In genomic region chr19:24033308-24033961, GRCh38 we compare ENCODE assay signal across 8 cellular contexts. TPM values are rescaled to one million over a fixed set of nuclear protein-coding genes. Genes with fewer than 3 reads are reported as not detected.
DNase-seq lines count a peak whose midpoint lies in the region; ATAC-seq, FAIRE-seq and TF ChIP-seq lines count a peak whose summit lies in the region.

No MANE protein-coding gene starts in this region.

- FAIRE-seq in pancreas (lab: Jason Lieb, UNC): no peak

- H3K4me3 ChIP-seq in pancreas: peak overlapping the region; percentile 50 to 90 (median 65)
- peak overlapping the region; percentile 62 to 86 for H3K4me3 ChIP-seq in tibial artery

- peak overlapping the region; percentile 98 for H3K27ac Mint-ChIP-seq in activated naive CD8-positive, alpha-beta T cell treated with anti-CD3 and anti-CD28 coated beads, Interleukin-2, amount 10 ng/mL, durations not matched to agents 7 days and 5 days

- no peaks in the 10 kb centered on the region for H3K9me3 ChIP-seq in pancreas
- H3K9me3 ChIP-seq in tibial artery: no peaks in the 10 kb centered on the region

- TF ChIP-seq CTCF in pancreas (IDR thresholded peaks at IDR 0.05) (no peak), tibial artery (IDR thresholded peaks at IDR 0.05) (no peak)

- DNase-seq in GF-D8 (lab: John Stamatoyannopoulos, UW) (peak; percentile 85), HCEC 1CT (peak; percentile 89), MV-4-11 (lab: John Stamatoyannopoulos, UW) (peak; percentile 94), Right ventricle myocardium superior (peak; percentile 94), pancreas (peak; percentile 85 to 88 (median 86)), tibial artery (peak; percentile 93 to 94)
- DNase-seq in activated naive CD8-positive, alpha-beta T cell treated with anti-CD3 and anti-CD28 coated beads, Interleukin-2, amount 10 ng/mL, durations not matched to agents 7 days and 5 days: peak; percentile 78

- H3K4me1 Mint-ChIP-seq in activated naive CD8-positive, alpha-beta T cell treated with anti-CD3 and anti-CD28 coated beads, Interleukin-2, amount 10 ng/mL, durations not matched to agents 7 days and 5 days: peaks cover 20% of the 10 kb centered on the region

- H3K4me3 Mint-ChIP-seq in activated naive CD8-positive, alpha-beta T cell treated with anti-CD3 and anti-CD28 coated beads, Interleukin-2, amount 10 ng/mL, durations not matched to agents 7 days and 5 days: peak overlapping the region; percentile 98

- H3K27me3 Mint-ChIP-seq in activated naive CD8-positive, alpha-beta T cell treated with anti-CD3 and anti-CD28 coated beads, Interleukin-2, amount 10 ng/mL, durations not matched to agents 7 days and 5 days: no peaks in the 10 kb centered on the region

- H3K27me3 ChIP-seq in pancreas (no peaks in the 10 kb centered on the region), tibial artery (no peaks in the 10 kb centered on the region)

- intact Hi-C loops in Right ventricle myocardium superior (cut with DNase I): no loop called here
- intact Hi-C loops in pancreas (cut with DNase I): no loop called here
- intact Hi-C loops in tibial artery (cut with DNase I; ENCODE audit: low total_unique reads): no loop called here

- peak overlapping the region; percentile 91 to 96 (median 94) for H3K27ac ChIP-seq in pancreas
- peak overlapping the region; percentile 86 to 89 for H3K27ac ChIP-seq in tibial artery

- H3K36me3 ChIP-seq in pancreas (peaks cover 0 to under 1% (median 0%) of the 10 kb centered on the region in 3 donors), tibial artery (peaks cover 5 to 16% (median 5%) of the 10 kb centered on the region in 3 donors)

- peak; percentile 98 for ATAC-seq in SK-N-SH treated with all-trans-retinoic acid at 6 μM for 48 hours
- ATAC-seq in activated naive CD8-positive, alpha-beta T cell treated with anti-CD3 and anti-CD28 coated beads, Interleukin-2, amount 10 ng/mL, durations not matched to agents 7 days and 5 days (ENCODE audit: low read depth): peak; percentile 99
- peak; percentile 98 for ATAC-seq in Right ventricle myocardium superior (ENCODE audit: poor library complexity)
- peak; percentile 95 to 98 (median 96) for ATAC-seq in pancreas

- 0% methylated on average over 37 to 40 of the region's 40 CpGs for WGBS in pancreas, 2 donors

- H3K4me1 ChIP-seq in pancreas: peaks cover 0 to 11% (median 9%) of the 10 kb centered on the region in 3 donors
- peaks cover 0 to 39% (median 19%) of the 10 kb centered on the region in 4 donors for H3K4me1 ChIP-seq in tibial artery

- H3K36me3 Mint-ChIP-seq in activated naive CD8-positive, alpha-beta T cell treated with anti-CD3 and anti-CD28 coated beads, Interleukin-2, amount 10 ng/mL, durations not matched to agents 7 days and 5 days: peaks cover 24% of the 10 kb centered on the region

- peaks cover 6% of the 10 kb centered on the region for H3K9me3 Mint-ChIP-seq in activated naive CD8-positive, alpha-beta T cell treated with anti-CD3 and anti-CD28 coated beads, Interleukin-2, amount 10 ng/mL, durations not matched to agents 7 days and 5 days

- POLR2A ChIA-PET in activated naive CD8-positive, alpha-beta T cell treated with anti-CD3 and anti-CD28 coated beads, Interleukin-2, amount 10 ng/mL, durations not matched to agents 7 days and 5 days (lab: Charles Lee): interaction anchor here (0.5 to 2.8 kb wide), 11 partner anchors 14 to 759 kb away, joined by 3 to 30 read pairs (median 4); partner anchors contain the start of genes ZNF254, ZNF675, ZNF681 and ZNF726

TF ChIP-seq in SK-N-SH treated with all-trans-retinoic acid at 6 μM for 48 hours, 23 proteins besides CTCF, POLR2A, EP300 and RAD21:
- no peak for TF ChIP-seq ISL1 (CRISPR knock-in tag; IDR thresholded peaks at IDR 0.05)
- TF ChIP-seq ZFP3 (CRISPR knock-in tag; IDR thresholded peaks at IDR 0.05): 0 out of 2 replicates have a peak, but pooled peaks have one; percentile 64
- TF ChIP-seq ZNF70 (CRISPR knock-in tag; IDR thresholded peaks at IDR 0.05): no peak

RNA-seq across cellular contexts. Expression of gene ZNF254, which starts 53.6 kb away (rescaled TPM):
- 10 to 100 TPM; 17.5 to 19.0 TPM for total RNA-seq in activated naive CD8-positive, alpha-beta T cell treated with anti-CD3 and anti-CD28 coated beads, Interleukin-2, amount 10 ng/mL, durations not matched to agents 7 days and 5 days
- total RNA-seq in Right ventricle myocardium superior (8.6 TPM), pancreas (10 to 100 TPM in 1 of 6 donors, 1 to 10 TPM in 5; 5.1 to 11.7 (median 7.6) TPM)
- 1 to 10 TPM; 2.8 to 5.0 TPM for polyA plus RNA-seq in pancreas

Comparison
In these comparisons a context has a peak if more than half of its experiments do, and no peak if none do; other contexts are left out.
1. Peak in every context shown above with its lines: DNase-seq, ATAC-seq, H3K4me3 ChIP-seq and H3K27ac ChIP-seq.